In the genomic region with DNA sequence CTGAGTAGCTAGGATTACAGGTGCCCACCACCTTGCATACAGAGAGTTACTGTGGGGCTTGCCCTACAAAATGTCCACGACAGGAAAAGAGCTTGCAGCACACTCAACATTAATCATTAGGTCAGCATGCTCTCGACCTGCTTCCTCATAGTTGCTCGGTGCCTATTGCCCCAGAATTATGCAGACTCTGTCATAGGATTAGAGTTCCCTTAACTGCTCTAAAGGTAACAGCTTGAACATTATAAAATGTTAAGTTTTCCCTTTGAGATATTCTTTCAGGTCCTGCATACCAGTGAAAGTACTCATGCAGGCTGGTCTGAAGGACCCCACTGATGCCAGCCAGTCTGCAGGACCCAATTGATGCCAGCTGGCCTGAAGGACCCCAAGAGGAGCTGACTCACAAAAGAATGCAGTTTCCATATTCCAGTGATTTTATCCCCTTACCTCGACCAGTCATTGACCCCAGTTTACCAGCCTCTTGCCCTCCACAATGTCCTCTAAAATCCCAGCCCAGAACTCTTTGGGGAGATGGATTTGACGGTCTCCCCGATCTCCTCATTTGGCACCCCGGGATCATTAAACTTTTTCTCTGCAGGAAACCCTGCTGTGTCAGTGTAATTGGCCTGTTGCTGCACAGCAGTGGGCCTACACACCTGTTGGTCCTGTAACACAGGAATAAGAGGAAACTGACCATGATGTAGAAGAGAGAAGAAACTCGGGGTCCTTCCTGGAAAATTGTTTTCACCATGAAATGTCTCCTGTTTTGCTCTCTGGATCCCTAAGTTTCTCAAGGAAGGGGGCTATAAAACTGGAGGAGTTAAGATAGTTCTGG, we compare ENCODE assay signal across 12 cellular contexts. TPM values are rescaled to one million over a fixed set of nuclear protein-coding genes. Genes with fewer than 3 reads are reported as not detected.
A peak's percentile ranks its signal among the peaks of the same experiment; 100 is the strongest.
DNase-seq lines count a peak whose midpoint lies in the region; ATAC-seq and TF ChIP-seq lines count a peak whose summit lies in the region.
"Had no signal": no experiment of that assay in that cellular context is flagged by ENCODE, and none has a peak within 500 bp of the region (broad histone marks: within the 10 kb centered on the region; RNA-seq: fewer than 3 reads in every experiment).

No MANE protein-coding gene starts in this region.

- H3K4me2 ChIP-seq in BLaER1, result peak overlapping the region; percentile 91
- no peak overlapping the region; the same call in 1 of the 2 replicates for H3K4me2 ChIP-seq in HCT116 (ENCODE audit: low read length)
- H3K4me2 ChIP-seq in mesenchymal stem cell (ENCODE audit: low read length, poor library complexity, severe bottlenecking), result no peak overlapping the region

- H3K9me3 ChIP-seq in BLaER1, result peaks cover 5% of the 10 kb centered on the region; the same call in 1 of the 2 replicates
- H3K9me3 ChIP-seq in HCT116 (ENCODE audit: control insufficient read depth in 1 of 2, insufficient read depth in 1 of 2, low read depth in 1 of 2, low read length in 2 of 2), result no peaks in the 10 kb centered on the region
- no peaks in the 10 kb centered on the region for H3K9me3 ChIP-seq in adipocyte (ENCODE audit: control insufficient read depth, low read length)
- no peaks in the 10 kb centered on the region for H3K9me3 ChIP-seq in mesenchymal stem cell (ENCODE audit: control insufficient read depth, low read length)

- H3K9ac ChIP-seq in BLaER1 (peak overlapping the region; percentile 28), HCT116 (ENCODE audit: low read length) (no peak overlapping the region), adipocyte (ENCODE audit: low read length) (peak overlapping the region; percentile 63), mesenchymal stem cell (ENCODE audit: low read length) (no peak overlapping the region)

- H3K79me2 ChIP-seq in HCT116 (ENCODE audit: insufficient read depth, low read length), result no peaks in the 10 kb centered on the region

- WGBS in mesenchymal stem cell, result 58% methylated on average over 8 of the region's 8 CpGs

- H3K9me2 ChIP-seq in HCT116 (ENCODE audit: insufficient read depth), result no peaks in the 10 kb centered on the region

- intact Hi-C loops in HCT116 (cut with micrococcal nuclease), result loop anchor here (10.0 kb wide), 1 partner anchor 615 kb away; no protein-coding TSS in a partner anchor

- no peak overlapping the region for H3K14ac ChIP-seq in mesenchymal stem cell (ENCODE audit: low read length in 2 of 2)

- RAD21 ChIA-PET in HCT116 (lab: Charles Lee; ENCODE audit: low non-redundant PET in 1 of 2, low total read pairs in 2 of 2, uncharacterized antibody in 2 of 2, unreplicated experiment in 2 of 2), result no interaction called here

- H3K27ac ChIP-seq in BLaER1, result peak overlapping the region; percentile 47
- no peak overlapping the region for H3K27ac ChIP-seq in HCT116 (ENCODE audit: low read depth, low read length)
- H3K27ac ChIP-seq in mesenchymal stem cell (ENCODE audit: low read length, poor library complexity, severe bottlenecking), result no peak overlapping the region
- H3K27ac ChIP-seq: foreskin keratinocyte had no signal

- H3K79me1 ChIP-seq in mesenchymal stem cell (replicated peaks; ENCODE audit: low read length, poor library complexity, severe bottlenecking), result no peaks in the 10 kb centered on the region

- H2BK120ac ChIP-seq in mesenchymal stem cell (ENCODE audit: low read depth, low read length), result no peak overlapping the region

- no peak overlapping the region for H4K8ac ChIP-seq in mesenchymal stem cell (ENCODE audit: low read length)

- TF ChIP-seq CTCF in HCT116 (IDR thresholded peaks at IDR 0.05 in 2 of 3, conservative IDR thresholded peaks at IDR 0.05 in 1 of 3; ENCODE audit: borderline replicate concordance in 1 of 3, insufficient read depth in 1 of 3, low read depth in 2 of 3, low read length in 2 of 3), result no peak

- no peak overlapping the region for H2BK12ac ChIP-seq in mesenchymal stem cell (ENCODE audit: low read length in 2 of 2)

- no peak overlapping the region for H2BK15ac ChIP-seq in mesenchymal stem cell (ENCODE audit: low read depth, poor library complexity, severe bottlenecking)

- no peaks in the 10 kb centered on the region for H3K27me3 ChIP-seq in BLaER1
- no peaks in the 10 kb centered on the region for H3K27me3 ChIP-seq in HCT116 (ENCODE audit: insufficient read depth, low read length)
- H3K27me3 ChIP-seq in adipocyte (replicated peaks; ENCODE audit: control insufficient read depth, insufficient read depth, low read length), result no peaks in the 10 kb centered on the region
- H3K27me3 ChIP-seq in mesenchymal stem cell (ENCODE audit: control insufficient read depth in 1 of 2, insufficient read depth in 1 of 2, low read length in 2 of 2), result no peaks in the 10 kb centered on the region

- H3K23ac ChIP-seq in mesenchymal stem cell (ENCODE audit: low read length in 2 of 2), result no peak overlapping the region

- H4K91ac ChIP-seq in mesenchymal stem cell (ENCODE audit: low read length), result no peak overlapping the region

- H4K20me1 ChIP-seq in BLaER1, result peaks cover 83% of the 10 kb centered on the region
- H4K20me1 ChIP-seq in HCT116 (ENCODE audit: insufficient read depth), result no peaks in the 10 kb centered on the region

- no peak overlapping the region for H2BK5ac ChIP-seq in mesenchymal stem cell (ENCODE audit: low read depth, low read length, poor library complexity, severe bottlenecking)

- H3K36me3 ChIP-seq in BLaER1, result peaks cover 68% of the 10 kb centered on the region
- H3K36me3 ChIP-seq in HCT116 (ENCODE audit: control insufficient read depth in 1 of 2, insufficient read depth in 2 of 2, low read length in 2 of 2), result no peaks in the 10 kb centered on the region
- H3K36me3 ChIP-seq in adipocyte (ENCODE audit: control insufficient read depth, insufficient read depth, low read length, severe bottlenecking), result no peaks in the 10 kb centered on the region
- no peaks in the 10 kb centered on the region for H3K36me3 ChIP-seq in mesenchymal stem cell (ENCODE audit: control insufficient read depth in 1 of 2, insufficient read depth in 2 of 2, low read depth in 1 of 2, low read length in 2 of 2)

- H3K18ac ChIP-seq in mesenchymal stem cell (ENCODE audit: low read depth in 1 of 2, low read length in 2 of 2), result no peak overlapping the region

- no TSS peak for BruUV-seq in HCT116 (replicated peaks; lab: Mats Ljungman, UMichigan)

- no peak overlapping the region for H2AFZ ChIP-seq in HCT116 (ENCODE audit: low read depth, low read length, poor library complexity, severe bottlenecking)
- no peak overlapping the region for H2AFZ ChIP-seq in mesenchymal stem cell (ENCODE audit: low read depth, low read length)

- no peak for TF ChIP-seq RAD21 in HCT116 (IDR thresholded peaks at IDR 0.05; ENCODE audit: low read depth)

- H3K4me3 ChIP-seq in BLaER1, result no peak overlapping the region
- H3K4me3 ChIP-seq in HCT116 (replicated peaks in 1 of 2; ENCODE audit: low read depth in 1 of 2, low read length in 2 of 2), result no peak overlapping the region
- peak overlapping the region; percentile 20 for H3K4me3 ChIP-seq in adipocyte (ENCODE audit: low read length)
- H3K4me3 ChIP-seq in mesenchymal stem cell (ENCODE audit: insufficient read depth in 1 of 2, low read depth in 1 of 2, low read length in 2 of 2), result no peak overlapping the region

- H3K4me1 ChIP-seq in BLaER1 (peaks cover 91% of the 10 kb centered on the region), HCT116 (ENCODE audit: control insufficient read depth in 1 of 2, insufficient read depth in 2 of 2, low read length in 2 of 2) (peaks cover 14 to 41% of the 10 kb centered on the region in 2 experiments), adipocyte (ENCODE audit: control insufficient read depth, insufficient read depth, low read length) (peaks cover 51% of the 10 kb centered on the region), mesenchymal stem cell (ENCODE audit: control insufficient read depth, insufficient read depth, low read depth, low read length) (peaks cover 4% of the 10 kb centered on the region)
- H3K4me1 ChIP-seq: foreskin keratinocyte had no signal

- DNase-seq in HCT116 (ENCODE audit: low read depth, low spot score), result no peak
- DNase-seq in adipocyte (ENCODE audit: low read depth), result no peak
- DNase-seq in mesenchymal stem cell, result peak; percentile 33
- no peak for DNase-seq in erythroblast (lab: John Stamatoyannopoulos, UW)
- DNase-seq in amniotic stem cell (lab: John Stamatoyannopoulos, UW), result no peak
- no peak for DNase-seq in stimulated activated naive CD4-positive, alpha-beta T cell treated with Interleukin-2 at 50 U/mL for 16 hours (lab: John Stamatoyannopoulos, UW)
- DNase-seq: DMS153, NCI-H1417 treated with DMSO at 0.1 percent for 48 hours had no signal

- TF ChIP-seq POLR2A in HCT116 (IDR thresholded peaks at IDR 0.05; ENCODE audit: borderline replicate concordance, extremely low read depth, insufficient read depth, insufficient read length) (no peak), erythroblast (IDR thresholded peaks at IDR 0.05; ENCODE audit: low read length) (no peak)

- ATAC-seq in HCT116 (no peak), GM18519 (IDR thresholded peaks at IDR 0.05; ENCODE audit: low FRiP score, unreplicated experiment) (no peak)
- ATAC-seq: foreskin keratinocyte had no signal

- POLR2A ChIA-PET in HCT116 (lab: Charles Lee), result no interaction called here

- H3K4ac ChIP-seq in mesenchymal stem cell (ENCODE audit: low read depth in 1 of 2, low read length in 2 of 2), result no peak overlapping the region

- CTCF ChIA-PET in HCT116 (lab: Charles Lee), result interaction anchor here (1.3 to 1.4 kb wide), 2 partner anchors 16 to 124 kb away, joined by 3 to 6 read pairs; no protein-coding TSS in a partner anchor

- H2AK5ac ChIP-seq in mesenchymal stem cell (ENCODE audit: low read length, severe bottlenecking), result no peak overlapping the region

TF ChIP-seq in HCT116, 20 proteins besides CTCF, POLR2A, EP300 and RAD21:
- TF ChIP-seq EZH2 (IDR thresholded peaks at IDR 0.05) (no peak), SP1 (IDR thresholded peaks at IDR 0.05; ENCODE audit: low read depth) (no peak), CBX3 (IDR thresholded peaks at IDR 0.05; ENCODE audit: low read depth) (peak; percentile 38; the same call in 1 of the 2 replicates), TCF7L2 (IDR thresholded peaks at IDR 0.05; ENCODE audit: borderline replicate concordance, extremely low read depth, insufficient read depth, insufficient read length) (no peak)
- TF ChIP-seq, protein P1, sequence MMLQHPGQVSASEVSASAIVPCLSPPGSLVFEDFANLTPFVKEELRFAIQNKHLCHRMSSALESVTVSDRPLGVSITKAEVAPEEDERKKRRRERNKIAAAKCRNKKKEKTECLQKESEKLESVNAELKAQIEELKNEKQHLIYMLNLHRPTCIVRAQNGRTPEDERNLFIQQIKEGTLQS (IDR thresholded peaks at IDR 0.05), result no peak

RNA-seq across cellular contexts. Expression of gene ICAM2, which starts 10.6 kb away (rescaled TPM):
- total RNA-seq in HCT116 (2021; ENCODE audit: unreplicated experiment), result 0.61 TPM
- 0.14 and 0.27 TPM in 2 replicates for polyA plus RNA-seq in HCT116 (2012)
- 0.08 TPM for polyA plus RNA-seq in mesenchymal stem cell (2013, experiment 1 of 2)
- polyA plus RNA-seq in mesenchymal stem cell (2013, experiment 2 of 2), result 0.11 TPM

RNA-seq across cellular contexts. Expression of gene PRR29, which starts 11.6 kb away (rescaled TPM):
- not detected for total RNA-seq in HCT116 (2021; ENCODE audit: unreplicated experiment)
- polyA plus RNA-seq in HCT116 (2012), result not detected in 2 replicates
- polyA plus RNA-seq in mesenchymal stem cell (2013, experiment 1 of 2), result 0.26 TPM
- 0.38 TPM for polyA plus RNA-seq in mesenchymal stem cell (2013, experiment 2 of 2)
- total RNA-seq: foreskin keratinocyte, skeletal muscle tissue had no signal

RNA-seq across cellular contexts. Expression of gene SCN4A, which starts 37.1 kb away (rescaled TPM):
- 2.7 TPM for total RNA-seq in HCT116 (2021; ENCODE audit: unreplicated experiment)
- 1.4 and 2.9 TPM in 2 replicates for polyA plus RNA-seq in HCT116 (2012)
- under 0.01 TPM for polyA plus RNA-seq in mesenchymal stem cell (2013, experiment 1 of 2)
- not detected for polyA plus RNA-seq in mesenchymal stem cell (2013, experiment 2 of 2)
- total RNA-seq: foreskin keratinocyte had no signal
- polyA plus RNA-seq: foreskin keratinocyte had no signal

Comparison
In these comparisons a context has a peak if more than half of its experiments do, and no peak if none do; other contexts are left out.
1. H3K9ac ChIP-seq: peak in BLaER1 (single experiment) and adipocyte (single experiment); none in HCT116 (single experiment) and mesenchymal stem cell (single experiment).